In the genomic region with DNA sequence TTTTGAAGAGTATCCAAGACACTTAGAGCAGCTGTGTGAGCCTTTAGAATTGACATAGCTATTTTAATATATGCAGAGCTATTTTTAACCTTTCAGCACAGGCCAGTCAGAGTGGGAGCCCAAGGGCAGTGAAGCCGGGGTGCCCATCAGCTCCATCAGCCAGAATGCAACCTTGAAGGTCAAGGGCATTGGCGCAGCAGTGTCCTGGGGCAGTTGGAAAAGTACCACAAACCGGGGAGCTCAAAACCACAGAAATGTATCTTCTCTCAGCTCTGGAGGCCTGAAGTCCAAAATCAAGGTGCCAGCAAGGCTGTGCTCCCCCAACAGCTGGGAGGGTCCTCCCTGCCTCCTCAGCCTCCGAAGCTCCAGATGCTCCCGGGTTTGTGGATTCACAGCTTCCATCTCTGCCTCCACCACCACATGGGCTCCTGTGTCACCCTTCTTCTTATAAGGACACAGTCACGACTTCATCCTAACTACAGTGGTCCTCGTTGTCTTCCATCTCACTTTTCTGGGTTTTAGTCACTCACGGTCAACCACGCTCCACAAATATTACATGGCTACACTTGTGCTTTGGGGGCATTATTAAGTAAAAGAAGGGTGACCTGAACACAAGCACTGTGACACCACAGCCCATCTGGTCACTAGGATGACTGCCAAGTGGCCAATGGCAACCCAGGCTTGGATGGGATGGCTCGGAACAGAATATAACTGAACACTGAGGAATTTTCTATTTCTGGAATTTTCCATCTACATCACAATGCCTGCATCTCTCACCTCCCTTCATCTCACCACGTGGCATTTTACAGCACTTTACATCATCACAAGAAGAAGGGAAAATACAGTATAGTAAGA, we compare ENCODE assay signal across 22 cellular contexts. TPM values are rescaled to one million over a fixed set of nuclear protein-coding genes. Genes with fewer than 3 reads are reported as not detected.
DNase-seq lines count a peak whose midpoint lies in the region; ATAC-seq and TF ChIP-seq lines count a peak whose summit lies in the region.
"Had no signal": no experiment of that assay in that cellular context is flagged by ENCODE, and none has a peak within 500 bp of the region (broad histone marks: within the 10 kb centered on the region; RNA-seq: fewer than 3 reads in every experiment).

No MANE protein-coding gene starts in this region.

- H3K36me3 ChIP-seq in vagina: no peaks in the 10 kb centered on the region
- H3K36me3 ChIP-seq in effector memory CD4-positive, alpha-beta T cell (ENCODE audit: control insufficient read depth, insufficient read depth, low read length): no peaks in the 10 kb centered on the region
- H3K36me3 ChIP-seq: spleen, tibial nerve had no signal

- no peak for TF ChIP-seq POLR2A in vagina (IDR thresholded peaks at IDR 0.05)

- H3K4me3 ChIP-seq in vagina: no peak overlapping the region
- no peak overlapping the region for H3K4me3 ChIP-seq in effector memory CD4-positive, alpha-beta T cell (ENCODE audit: insufficient read depth, low read depth, low read length, poor library complexity, severe bottlenecking)
- H3K4me3 ChIP-seq: spleen, tibial nerve had no signal

- TF ChIP-seq CTCF in natural killer cell (IDR thresholded peaks at IDR 0.05) (no peak), brain (conservative IDR thresholded peaks at IDR 0.05) (no peak), vagina (IDR thresholded peaks at IDR 0.05) (no peak)

- H3K36me3 Mint-ChIP-seq in natural killer cell (no peaks in the 10 kb centered on the region), brain (no peaks in the 10 kb centered on the region)
- H3K36me3 Mint-ChIP-seq in natural killer cell treated with Interleukin-12 subunit alpha and Interleukin-12 subunit beta and Interleukin-15 and Interleukin-18, amount 100 ng/mL, for 72 hours: no peaks in the 10 kb centered on the region
- peaks cover 7% of the 10 kb centered on the region for H3K36me3 Mint-ChIP-seq in activated T-helper 17 cell treated with anti-CD3 and anti-CD28 coated beads, Interleukin-2, amount 50 U/mL, for 72 hours (ENCODE audit: low read depth)

- intact Hi-C loops in natural killer cell (cut with micrococcal nuclease) (loop anchor here (10.0 kb wide), 1 partner anchor 695 kb away; no protein-coding TSS in a partner anchor), vagina (cut with DNase I) (no loop called here)

- H3K4me1 Mint-ChIP-seq in natural killer cell: peaks cover 21 to 51% of the 10 kb centered on the region in 2 donors
- peaks cover 20 to 32% of the 10 kb centered on the region in 2 donors for H3K4me1 Mint-ChIP-seq in natural killer cell treated with Interleukin-12 subunit alpha and Interleukin-12 subunit beta and Interleukin-15 and Interleukin-18, amount 100 ng/mL, for 72 hours (ENCODE audit: low read depth in 2 of 2)
- peaks cover 34% of the 10 kb centered on the region for H3K4me1 Mint-ChIP-seq in brain
- H3K4me1 Mint-ChIP-seq in activated T-helper 17 cell treated with anti-CD3 and anti-CD28 coated beads, Interleukin-2, amount 50 U/mL, for 72 hours: peaks cover 5% of the 10 kb centered on the region

- H3K9me3 Mint-ChIP-seq in natural killer cell: peaks cover 0 to 2% of the 10 kb centered on the region in 2 donors
- no peaks in the 10 kb centered on the region for H3K9me3 Mint-ChIP-seq in natural killer cell treated with Interleukin-12 subunit alpha and Interleukin-12 subunit beta and Interleukin-15 and Interleukin-18, amount 100 ng/mL, for 72 hours
- H3K9me3 Mint-ChIP-seq in brain: peaks cover 0 to 2% (median 0%) of the 10 kb centered on the region in 5 experiments
- no peaks in the 10 kb centered on the region for H3K9me3 Mint-ChIP-seq in activated T-helper 17 cell treated with anti-CD3 and anti-CD28 coated beads, Interleukin-2, amount 50 U/mL, for 72 hours
- H3K9me3 Mint-ChIP-seq: effector memory CD8-positive, alpha-beta T cell; stimulated activated naive CD8-positive, alpha-beta T cell treated with anti-CD3 and anti-CD28 coated beads, Interleukin-15, Interleukin-2, amounts not matched to agents 100 ng/mL and 50 ng/mL, for 24 hours had no signal

- no peak for ATAC-seq in natural killer cell
- no peak for ATAC-seq in natural killer cell treated with Interleukin-12 subunit alpha and Interleukin-12 subunit beta and Interleukin-15 and Interleukin-18, amount 100 ng/mL, for 72 hours
- ATAC-seq in activated T-helper 17 cell treated with anti-CD3 and anti-CD28 coated beads, Interleukin-2, amount 50 U/mL, for 72 hours (replicated peaks): no peak
- ATAC-seq: effector memory CD8-positive, alpha-beta T cell; HCT116; left lobe of liver had no signal

- no peak overlapping the region for H3K27ac Mint-ChIP-seq in natural killer cell
- H3K27ac Mint-ChIP-seq in natural killer cell treated with Interleukin-12 subunit alpha and Interleukin-12 subunit beta and Interleukin-15 and Interleukin-18, amount 100 ng/mL, for 72 hours: peak overlapping the region in 1 of 2 donors; percentile 62
- H3K27ac Mint-ChIP-seq in brain: peak overlapping the region; percentile 68 to 95 (median 90)
- H3K27ac Mint-ChIP-seq in activated T-helper 17 cell treated with anti-CD3 and anti-CD28 coated beads, Interleukin-2, amount 50 U/mL, for 72 hours: no peak overlapping the region
- H3K27ac Mint-ChIP-seq: activated naive CD4-positive, alpha-beta T cell treated with anti-CD3 and anti-CD28 coated beads for 36 hours; stimulated activated naive CD8-positive, alpha-beta T cell treated with anti-CD3 and anti-CD28 coated beads, Interleukin-15, Interleukin-2, amounts not matched to agents 100 ng/mL and 50 ng/mL, for 24 hours had no signal

- H3K4me3 Mint-ChIP-seq in natural killer cell (peak overlapping the region; percentile 19), brain (peak overlapping the region in 2 of 5 experiments; percentile 6 to 52)
- H3K4me3 Mint-ChIP-seq in natural killer cell treated with Interleukin-12 subunit alpha and Interleukin-12 subunit beta and Interleukin-15 and Interleukin-18, amount 100 ng/mL, for 72 hours: no peak overlapping the region
- H3K4me3 Mint-ChIP-seq in activated T-helper 17 cell treated with anti-CD3 and anti-CD28 coated beads, Interleukin-2, amount 50 U/mL, for 72 hours: no peak overlapping the region
- H3K4me3 Mint-ChIP-seq: activated naive CD4-positive, alpha-beta T cell treated with anti-CD3 and anti-CD28 coated beads for 36 hours; effector memory CD8-positive, alpha-beta T cell; stimulated activated naive CD8-positive, alpha-beta T cell treated with anti-CD3 and anti-CD28 coated beads, Interleukin-15, Interleukin-2, amounts not matched to agents 100 ng/mL and 50 ng/mL, for 24 hours had no signal

- peaks cover 22% of the 10 kb centered on the region for H3K4me1 ChIP-seq in vagina
- peaks cover 9% of the 10 kb centered on the region for H3K4me1 ChIP-seq in effector memory CD4-positive, alpha-beta T cell (ENCODE audit: control insufficient read depth, insufficient read depth, low read length, poor library complexity, severe bottlenecking)

- no peak overlapping the region for H3K27ac ChIP-seq in vagina
- H3K27ac ChIP-seq in effector memory CD4-positive, alpha-beta T cell (ENCODE audit: insufficient read depth, low read length, poor library complexity, severe bottlenecking): no peak overlapping the region
- H3K27ac ChIP-seq: spleen, tibial nerve had no signal

- peaks cover 0 to under 1% of the 10 kb centered on the region in 2 donors for H3K27me3 Mint-ChIP-seq in natural killer cell (ENCODE audit: low read depth in 2 of 2)
- H3K27me3 Mint-ChIP-seq in natural killer cell treated with Interleukin-12 subunit alpha and Interleukin-12 subunit beta and Interleukin-15 and Interleukin-18, amount 100 ng/mL, for 72 hours: peaks cover 0 to 5% of the 10 kb centered on the region in 2 donors
- H3K27me3 Mint-ChIP-seq in brain: peaks cover 11% of the 10 kb centered on the region
- peaks cover under 1% of the 10 kb centered on the region for H3K27me3 Mint-ChIP-seq in activated T-helper 17 cell treated with anti-CD3 and anti-CD28 coated beads, Interleukin-2, amount 50 U/mL, for 72 hours

- H3K27me3 ChIP-seq in vagina: no peaks in the 10 kb centered on the region
- no peaks in the 10 kb centered on the region for H3K27me3 ChIP-seq in effector memory CD4-positive, alpha-beta T cell (replicated peaks; ENCODE audit: control insufficient read depth, insufficient read depth, low read length, poor library complexity, severe bottlenecking)
- H3K27me3 ChIP-seq: tibial nerve had no signal

- DNase-seq in natural killer cell (no peak), iPS-NIHi7 (ENCODE audit: extremely low spot score) (peak; percentile 3), vagina (ENCODE audit: extremely low spot score in 2 of 2) (peak; percentile 37 to 67)
- no peak for DNase-seq in natural killer cell treated with Interleukin-12 subunit alpha and Interleukin-12 subunit beta and Interleukin-15 and Interleukin-18, amount 100 ng/mL, for 72 hours (ENCODE audit: low spot score)
- no peak for DNase-seq in activated CD4-positive, alpha-beta T cell treated with anti-CD3 and anti-CD28 coated beads, Interleukin-2, amount 50 U/mL, for 48 hours
- DNase-seq in effector memory CD4-positive, alpha-beta T cell: no peak
- DNase-seq: activated CD4-positive, alpha-beta T cell treated with anti-CD3 and anti-CD28 coated beads for 1 hour; activated naive CD4-positive, alpha-beta T cell treated with anti-CD3 and anti-CD28 coated beads for 36 hours; anterior cingulate cortex; effector memory CD8-positive, alpha-beta T cell; EL; glutamatergic neuron; midbrain; NCI-H526; spleen; stimulated activated CD4-positive, alpha-beta T cell treated with anti-CD3 and anti-CD28 coated beads, Interleukin-4, amount 100 ng/mL, for 24 hours had no signal

- H3K9me3 ChIP-seq in vagina: no peaks in the 10 kb centered on the region
- no peaks in the 10 kb centered on the region for H3K9me3 ChIP-seq in effector memory CD4-positive, alpha-beta T cell (ENCODE audit: control insufficient read depth, low read length)
- H3K9me3 ChIP-seq: spleen, tibial nerve had no signal

RNA-seq across cellular contexts. Expression of gene GAS6, which starts 15.9 kb away (rescaled TPM):
- total RNA-seq in natural killer cell (1 to 10 TPM in 1 of 3 donors, under 1 TPM in 2; 0.40 to 1.4 (median 0.41) TPM), vagina (215 TPM)
- under 1 TPM in 1 of 2 donors, not detected in 1; 0.45 TPM for total RNA-seq in natural killer cell treated with Interleukin-12 subunit alpha and Interleukin-12 subunit beta and Interleukin-15 and Interleukin-18, amount 100 ng/mL, for 72 hours
- polyA plus RNA-seq in brain (ENCODE audit: insufficient read depth, low read depth, low replicate concordance): 43.7 TPM
- under 1 TPM; 0.56 to 0.58 TPM for total RNA-seq in activated T-helper 17 cell treated with anti-CD3 and anti-CD28 coated beads, Interleukin-2, amount 50 U/mL, for 72 hours

Comparison
In these comparisons a context has a peak if more than half of its experiments do, and no peak if none do; other contexts are left out.
1. DNase-seq: peak in iPS-NIHi7 (single experiment) and vagina (2 of 2); none in natural killer cell (single experiment), natural killer cell treated with Interleukin-12 subunit alpha and Interleukin-12 subunit beta and Interleukin-15 and Interleukin-18, amount 100 ng/mL, for 72 hours (single experiment), activated CD4-positive, alpha-beta T cell treated with anti-CD3 and anti-CD28 coated beads, Interleukin-2, amount 50 U/mL, for 48 hours (0 of 2) and effector memory CD4-positive, alpha-beta T cell (0 of 3).
2. H3K27ac Mint-ChIP-seq: peak in brain (5 of 5); none in natural killer cell (0 of 2) and activated T-helper 17 cell treated with anti-CD3 and anti-CD28 coated beads, Interleukin-2, amount 50 U/mL, for 72 hours (single experiment).
3. RNA of gene GAS6, which starts 15.9 kb away (total RNA-seq): 215 TPM in vagina (single experiment); 0.56 to 0.58 TPM in activated T-helper 17 cell treated with anti-CD3 and anti-CD28 coated beads, Interleukin-2, amount 50 U/mL, for 72 hours, 0.45 TPM in natural killer cell treated with Interleukin-12 subunit alpha and Interleukin-12 subunit beta and Interleukin-15 and Interleukin-18, amount 100 ng/mL, for 72 hours and 0.40 to 1.4 TPM in natural killer cell; every median in the first group is over 10 times any median in the second.